ENCODE assay signal across 17 cellular contexts in the genomic region with DNA sequence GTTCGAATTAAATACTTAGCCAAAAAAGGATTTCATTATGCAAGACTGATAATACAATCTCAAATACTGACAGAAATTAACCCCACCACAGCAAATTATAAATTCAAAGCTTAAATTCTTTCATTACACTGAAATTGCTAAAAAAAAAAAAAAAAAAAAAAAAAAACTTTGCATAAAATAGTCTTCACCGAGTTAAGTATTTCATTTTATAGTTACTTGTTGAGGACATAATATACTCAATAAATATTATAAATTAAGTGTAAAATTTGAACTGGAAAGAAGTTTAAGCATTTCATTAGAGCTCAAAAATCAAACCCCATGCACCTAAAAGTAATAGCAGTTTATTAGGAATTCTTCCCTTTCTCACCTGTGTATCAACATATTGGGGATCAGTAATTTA. TPM values are rescaled to one million over a fixed set of nuclear protein-coding genes. Genes with fewer than 3 reads are reported as not detected.
DNase-seq lines count a peak whose midpoint lies in the region; ATAC-seq, FAIRE-seq and TF ChIP-seq lines count a peak whose summit lies in the region.
"Had no signal": no experiment of that assay in that cellular context is flagged by ENCODE, and none has a peak within 500 bp of the region (broad histone marks: within the 10 kb centered on the region; RNA-seq: fewer than 3 reads in every experiment).

No MANE protein-coding gene starts in this region.

- no peaks in the 10 kb centered on the region for H3K9me1 ChIP-seq in keratinocyte (ENCODE audit: control insufficient read depth, extremely low read depth, insufficient read depth, low read length)

- no peaks in the 10 kb centered on the region for H3K9me2 ChIP-seq in GM23248 (ENCODE audit: insufficient read depth)

- CTCF ChIA-PET in CD4-positive, alpha-beta T cell (lab: Charles Lee), result no interaction called here
- CTCF ChIA-PET in WTC11 (lab: Charles Lee), result interaction anchor here (1.0 kb wide), 1 partner anchor 256 kb away, joined by 3 read pairs; no protein-coding TSS in a partner anchor

- H3K27me3 Mint-ChIP-seq in CD4-positive, alpha-beta T cell, result no peaks in the 10 kb centered on the region
- no peaks in the 10 kb centered on the region for H3K27me3 Mint-ChIP-seq in WTC11 (ENCODE audit: low read depth)
- H3K27me3 Mint-ChIP-seq: dendritic cell treated with granulocyte-macrophage colony-stimulating factor and Interleukin-4, amounts not matched to agents 40 ng/mL and 50 ng/mL, for 4 days; memory B cell had no signal

- H3K4me1 ChIP-seq in GM23248 (ENCODE audit: insufficient read depth) (peaks cover 42% of the 10 kb centered on the region), keratinocyte (ENCODE audit: control insufficient read depth, extremely low read depth, insufficient read depth, low read length) (peaks cover 29% of the 10 kb centered on the region), psoas muscle (peaks cover 24% of the 10 kb centered on the region)

- FAIRE-seq in keratinocyte (lab: Jason Lieb, UNC), result no peak
- no peak for FAIRE-seq in GM12892 (lab: Jason Lieb, UNC)

- no peak for TF ChIP-seq POLR2A in GM12892 (IDR thresholded peaks at IDR 0.05; ENCODE audit: low read depth, low read length)

- DNase-seq in CD4-positive, alpha-beta T cell, result no peak
- DNase-seq in GM23248, result no peak
- DNase-seq in WTC11 (ENCODE audit: low spot score), result no peak
- no peak for DNase-seq in keratinocyte (ENCODE audit: low read depth, low spot score)
- no peak for DNase-seq in NCI-H748 treated with DMSO at 0.1 percent for 48 hours (lab: John Stamatoyannopoulos, UW)
- no peak for DNase-seq in GM12892 (ENCODE audit: insufficient read length)
- DNase-seq in psoas muscle, result no peak
- DNase-seq: activated CD4-positive, alpha-beta T cell treated with anti-CD3 and anti-CD28 coated beads, Interleukin-2, amount 50 U/mL, for 48 hours; H7; head of caudate nucleus; NCI-H1048; NK-92 treated with Interleukin-12 subunit alpha and Interleukin-12 subunit beta, amount 100 ng/mL, for 24 hours; tibial artery had no signal

- no peaks in the 10 kb centered on the region for H3K9me3 Mint-ChIP-seq in CD4-positive, alpha-beta T cell
- H3K9me3 Mint-ChIP-seq in WTC11, result no peaks in the 10 kb centered on the region
- H3K9me3 Mint-ChIP-seq: dendritic cell treated with granulocyte-macrophage colony-stimulating factor and Interleukin-4, amounts not matched to agents 40 ng/mL and 50 ng/mL, for 4 days; memory B cell had no signal

- H3F3A ChIP-seq in GM23248 (ENCODE audit: insufficient read depth), result peaks cover 29% of the 10 kb centered on the region

- H3K4me1 Mint-ChIP-seq in CD4-positive, alpha-beta T cell (ENCODE audit: low read depth), result peaks cover 73% of the 10 kb centered on the region
- peaks cover 43% of the 10 kb centered on the region for H3K4me1 Mint-ChIP-seq in WTC11

- no peak for TF ChIP-seq CTCF in CD4-positive, alpha-beta T cell (IDR thresholded peaks at IDR 0.05)
- TF ChIP-seq CTCF in WTC11 (IDR thresholded peaks at IDR 0.05), result no peak
- TF ChIP-seq CTCF in keratinocyte (optimal IDR thresholded peaks at IDR 0.05 in 1 of 3, IDR thresholded peaks at IDR 0.05 in 1 of 3, conservative IDR thresholded peaks at IDR 0.05 in 1 of 3; ENCODE audit: extremely low read depth in 1 of 3, insufficient read depth in 2 of 3, low read length in 3 of 3), result no peak
- TF ChIP-seq CTCF in psoas muscle (IDR thresholded peaks at IDR 0.05), result no peak

- dilution Hi-C loops in keratinocyte (cut with MboI; ENCODE audit: extremely low pct_ligation_motif_present, low sequenced_read_pairs), result no loop called here

- POLR2A ChIA-PET in CD4-positive, alpha-beta T cell (lab: Charles Lee), result interaction anchor here (1.4 kb wide), 1 partner anchor 19 kb away, joined by 4 read pairs; no protein-coding TSS in a partner anchor
- POLR2A ChIA-PET in WTC11 (lab: Charles Lee), result interaction anchor here (0.7 to 2.2 kb wide), 3 partner anchors 129 to 416 kb away, joined by 5 to 11 read pairs (median 8); a partner anchor contains a TSS

- H3K36me3 ChIP-seq in GM23248 (ENCODE audit: low read depth), result peaks cover 3% of the 10 kb centered on the region; the same call in 1 of the 2 replicates
- H3K36me3 ChIP-seq in keratinocyte (ENCODE audit: control insufficient read depth in 2 of 2, extremely low read depth in 1 of 2, insufficient read depth in 2 of 2, low read length in 2 of 2), result no peaks in the 10 kb centered on the region
- peaks cover 0 to 9% of the 10 kb centered on the region in 2 donors for H3K36me3 ChIP-seq in psoas muscle (ENCODE audit: insufficient read depth in 1 of 2, low read depth in 1 of 2)
- H3K36me3 ChIP-seq: tibial artery had no signal

- H3K79me2 ChIP-seq in GM23248 (ENCODE audit: insufficient read depth) (peaks cover 28% of the 10 kb centered on the region), keratinocyte (ENCODE audit: control insufficient read depth, insufficient read depth, low read length) (peaks cover 27% of the 10 kb centered on the region)

- H3K27ac ChIP-seq in CD4-positive, alpha-beta T cell (ENCODE audit: low read depth, low read length), result no peak overlapping the region
- H3K27ac ChIP-seq in GM23248 (peak overlapping the region; percentile 89; the same call in 1 of the 2 replicates), keratinocyte (ENCODE audit: control insufficient read depth, insufficient read depth, low read length) (no peak overlapping the region), psoas muscle (no peak overlapping the region)

- H3K36me3 Mint-ChIP-seq in CD4-positive, alpha-beta T cell (ENCODE audit: low read depth), result peaks cover 27% of the 10 kb centered on the region
- H3K36me3 Mint-ChIP-seq in WTC11, result peaks cover 7% of the 10 kb centered on the region
- H3K36me3 Mint-ChIP-seq: memory B cell had no signal

- no peaks in the 10 kb centered on the region for H3K27me3 ChIP-seq in CD4-positive, alpha-beta T cell (ENCODE audit: control insufficient read depth, insufficient read depth, low read length)
- H3K27me3 ChIP-seq in GM23248 (replicated peaks; ENCODE audit: insufficient read depth), result no peaks in the 10 kb centered on the region
- no peaks in the 10 kb centered on the region for H3K27me3 ChIP-seq in keratinocyte (ENCODE audit: control insufficient read depth, extremely low read depth, insufficient read depth, low read length)
- no peaks in the 10 kb centered on the region for H3K27me3 ChIP-seq in psoas muscle (ENCODE audit: insufficient read depth in 3 of 3, low read length in 2 of 3)
- H3K27me3 ChIP-seq: tibial artery had no signal

- no peak overlapping the region for H2AFZ ChIP-seq in GM23248
- no peak overlapping the region for H2AFZ ChIP-seq in keratinocyte (ENCODE audit: control insufficient read depth, low read length)

- no peaks in the 10 kb centered on the region for H4K20me1 ChIP-seq in GM23248 (ENCODE audit: insufficient read depth)
- no peaks in the 10 kb centered on the region for H4K20me1 ChIP-seq in keratinocyte (ENCODE audit: control insufficient read depth, extremely low read depth, insufficient read depth, low read length)

- intact Hi-C loops in CD4-positive, alpha-beta T cell (cut with DNase I, micrococcal nuclease), result no loop called here
- intact Hi-C loops in psoas muscle (cut with DNase I), result loop anchor here in 1 of 2 donors (10.0 kb wide), 1 partner anchor 200 kb away; a partner anchor contains a TSS

- H3K9me3 ChIP-seq in CD4-positive, alpha-beta T cell (ENCODE audit: control insufficient read depth, low read length), result no peaks in the 10 kb centered on the region
- no peaks in the 10 kb centered on the region for H3K9me3 ChIP-seq in GM23248 (ENCODE audit: low read depth)
- no peaks in the 10 kb centered on the region for H3K9me3 ChIP-seq in keratinocyte (ENCODE audit: control insufficient read depth, low read depth, low read length)
- no peaks in the 10 kb centered on the region for H3K9me3 ChIP-seq in psoas muscle
- H3K9me3 ChIP-seq: tibial artery had no signal

- no peak overlapping the region for H3K4me2 ChIP-seq in GM23248 (ENCODE audit: unreplicated experiment)
- H3K4me2 ChIP-seq in keratinocyte (ENCODE audit: control insufficient read depth, extremely low read depth, insufficient read depth, low read depth, low read length), result peak overlapping the region; percentile 81

- WGBS in GM23248 (ENCODE audit: low coverage in 1 of 2, low lambda C conversion rate in 2 of 2, missing lambda C conversion rate in 2 of 2), 2 experiments, result 49 to 55% methylated on average over 2 of the region's 2 CpGs
- 78 to 95% (median 83%) methylated on average over 2 of the region's 2 CpGs for WGBS in psoas muscle, 3 donors

- no peak for ATAC-seq in CD4-positive, alpha-beta T cell (ENCODE audit: poor library complexity)
- no peak for ATAC-seq in WTC11
- no peak for ATAC-seq in GM18502 (IDR thresholded peaks at IDR 0.05; ENCODE audit: poor library complexity, unreplicated experiment)
- no peak for ATAC-seq in psoas muscle
- ATAC-seq: Right ventricle myocardium inferior had no signal

- H3K9ac ChIP-seq in GM23248, result peak overlapping the region; percentile 97; the same call in 1 of the 2 replicates
- H3K9ac ChIP-seq in keratinocyte (ENCODE audit: control insufficient read depth, extremely low read depth, insufficient read depth, low read length), result no peak overlapping the region

- in situ Hi-C loops in GM23248 (cut with MboI), result no loop called here

- peak overlapping the region; percentile 91 for H3K4me3 Mint-ChIP-seq in CD4-positive, alpha-beta T cell
- peak overlapping the region; percentile 92 for H3K4me3 Mint-ChIP-seq in WTC11
- H3K4me3 Mint-ChIP-seq: dendritic cell treated with granulocyte-macrophage colony-stimulating factor and Interleukin-4, amounts not matched to agents 40 ng/mL and 50 ng/mL, for 4 days had no signal

- H3K4me3 ChIP-seq in GM23248 (no peak overlapping the region), keratinocyte (ENCODE audit: control insufficient read depth in 2 of 3, extremely low read depth in 1 of 3, insufficient read depth in 2 of 3, low read depth in 1 of 3, low read length in 3 of 3) (no peak overlapping the region), psoas muscle (no peak overlapping the region)

- peak overlapping the region; percentile 91 for H3K27ac Mint-ChIP-seq in CD4-positive, alpha-beta T cell
- no peak overlapping the region; the same call in 1 of the 2 replicates for H3K27ac Mint-ChIP-seq in WTC11

RNA-seq across cellular contexts. Expression of a gene that starts 1.9 kb away (rescaled TPM):
- total RNA-seq in CD4-positive, alpha-beta T cell, result 1 to 10 TPM; 7.8 to 7.9 TPM
- 40.7 and 64.7 TPM in 2 replicates for total RNA-seq in GM23248 (2014; rRNA removed; shearing (Covaris generic))
- polyA plus RNA-seq in GM23248 (2016; fragmentation: Nextera tagmentation; extraction: Ambion mirVana), result 88.0 and 99.2 TPM in 2 replicates
- total RNA-seq in WTC11 (2021), result 64.0 to 70.4 TPM (median 68.6 TPM) in 3 replicates
- polyA plus RNA-seq in keratinocyte, result 48.9 to 91.8 TPM (median 56.8 TPM) in 3 replicates
- polyA plus RNA-seq in keratinocyte (2011; ENCODE audit: low read depth), result 18.8 TPM
- 44.9 and 88.1 TPM in 2 replicates for polyA plus RNA-seq in keratinocyte (2011; cell fraction: cytosol; rRNA removed)
- polyA plus RNA-seq in keratinocyte (2011; cell fraction: nucleus; rRNA removed), result 36.1 and 45.8 TPM in 2 replicates
- 33.6 and 71.5 TPM in 2 replicates for polyA plus RNA-seq in keratinocyte (2012; ENCODE audit: low replicate concordance)
- polyA minus RNA-seq in keratinocyte, result 9.2 to 24.3 TPM (median 10.5 TPM) in 3 replicates
- 22.8 TPM for polyA minus RNA-seq in keratinocyte (2011; cell fraction: cytosol; rRNA and poly(A)+ RNA removed)
- polyA minus RNA-seq in keratinocyte (2011; cell fraction: nucleus; rRNA and poly(A)+ RNA removed), result 6.2 and 14.7 TPM in 2 replicates
- 124 TPM for polyA plus RNA-seq in GM12892 (2012; ENCODE audit: missing spikeins)
- 10 to 100 TPM; 20.5 to 50.3 (median 38.3) TPM for total RNA-seq in psoas muscle
- 10 to 100 TPM; 44.0 to 52.1 (median 45.0) TPM for polyA plus RNA-seq in psoas muscle
